ENCODE assay signal across 1 cellular context in the genomic region with DNA sequence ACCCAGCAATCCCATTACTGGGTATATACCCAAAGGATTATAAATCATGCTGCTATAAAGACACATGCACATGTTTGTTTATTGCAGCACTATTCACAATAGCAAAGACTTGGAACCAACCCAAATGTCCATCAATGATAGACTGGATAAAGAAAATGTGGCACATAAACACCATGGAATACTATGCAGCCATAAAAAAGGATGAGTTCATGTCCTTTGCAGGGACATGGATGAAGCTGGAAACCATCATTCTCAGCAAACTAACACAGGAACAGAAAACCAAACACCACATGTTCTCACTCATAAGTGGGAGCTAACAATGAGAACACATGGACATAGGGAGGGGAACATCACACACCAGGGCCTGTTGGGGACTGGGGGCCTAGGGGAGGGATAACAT. TPM values are rescaled to one million over a fixed set of nuclear protein-coding genes. Genes with fewer than 3 reads are reported as not detected.
"Had no signal": no experiment of that assay in that cellular context is flagged by ENCODE, and none has a peak within 500 bp of the region (broad histone marks: within the 10 kb centered on the region; RNA-seq: fewer than 3 reads in every experiment).

No MANE protein-coding gene starts in this region.

RNA-seq across cellular contexts. Expression of a gene that starts 58.0 kb away (rescaled TPM):
- polyA plus RNA-seq: cardiac muscle cell had no signal
